8 cellular contexts compared by ENCODE assay signal in the genomic region with DNA sequence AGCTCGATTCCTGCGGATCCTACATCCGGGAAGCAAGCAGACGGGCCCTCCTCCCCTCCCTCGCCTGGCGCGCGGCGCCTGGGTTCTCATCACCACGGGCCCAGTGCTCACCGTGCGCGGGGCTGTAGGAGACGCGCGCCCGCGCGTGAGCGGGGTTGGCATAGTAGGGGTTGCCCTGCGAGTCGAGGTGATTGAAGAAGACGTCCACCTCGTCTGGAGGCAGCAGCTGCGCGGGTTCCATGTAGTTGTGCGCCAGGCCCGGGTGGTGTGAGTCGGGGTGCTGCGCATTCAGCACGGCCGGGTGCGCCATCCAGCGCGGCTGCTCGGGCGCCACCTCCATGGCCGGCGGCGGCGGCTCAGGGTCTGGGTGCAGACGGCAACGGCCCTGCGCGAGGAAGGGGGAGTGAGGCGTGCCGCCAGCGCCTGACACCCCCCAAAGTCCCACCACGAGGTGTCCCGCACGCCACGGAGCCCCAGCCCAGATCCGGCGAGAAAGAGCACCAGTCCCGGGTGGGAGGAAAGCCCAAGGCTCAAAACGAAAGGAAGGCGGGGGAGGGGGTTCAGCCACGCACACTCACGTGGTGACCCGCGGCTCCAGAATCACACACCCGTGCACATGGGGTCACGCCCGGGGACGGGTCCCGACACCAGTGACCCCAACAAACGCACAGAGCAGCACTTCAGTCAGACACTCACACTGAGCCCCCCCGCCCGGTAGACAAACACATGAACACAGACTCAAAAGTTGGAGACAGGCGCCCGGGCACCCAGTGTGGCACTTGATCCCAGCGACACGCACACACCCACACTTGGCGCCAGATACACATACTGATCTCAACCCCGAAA. TPM values are rescaled to one million over a fixed set of nuclear protein-coding genes. Genes with fewer than 3 reads are reported as not detected.
DNase-seq lines count a peak whose midpoint lies in the region; ATAC-seq and TF ChIP-seq lines count a peak whose summit lies in the region.

No MANE protein-coding gene starts in this region.

- in situ Hi-C loops in GM23248 (cut with MboI), result no loop called here

- H3K4me2 ChIP-seq in GM23248 (ENCODE audit: unreplicated experiment), result peak overlapping the region; percentile 85

- H3K9me3 ChIP-seq in GM23248 (ENCODE audit: low read depth) (no peaks in the 10 kb centered on the region), left ventricle myocardium inferior (replicated peaks) (no peaks in the 10 kb centered on the region), sigmoid colon (no peaks in the 10 kb centered on the region)

- H4K20me1 ChIP-seq in GM23248 (ENCODE audit: insufficient read depth), result no peaks in the 10 kb centered on the region

- H3F3A ChIP-seq in GM23248 (ENCODE audit: insufficient read depth), result peaks cover 27% of the 10 kb centered on the region; the same call in 1 of the 2 replicates

- 1% methylated on average over 56 to 64 of the region's 75 CpGs for WGBS in GM23248 (ENCODE audit: low coverage in 1 of 2, low lambda C conversion rate in 2 of 2, missing lambda C conversion rate in 2 of 2), 2 experiments
- WGBS in sigmoid colon, 2 donors, result 1% methylated on average over 75 of the region's 75 CpGs

- TF ChIP-seq EP300 in sigmoid colon (IDR thresholded peaks at IDR 0.05), result no peak

- H3K4me3 ChIP-seq in GM23248 (peak overlapping the region; percentile 90), left ventricle myocardium inferior (peak overlapping the region; percentile 81), sigmoid colon (peak overlapping the region; percentile 37 to 58 (median 48))

- no peaks in the 10 kb centered on the region for H3K36me3 ChIP-seq in GM23248 (ENCODE audit: low read depth)
- H3K36me3 ChIP-seq in left ventricle myocardium inferior, result peaks cover 6% of the 10 kb centered on the region
- no peaks in the 10 kb centered on the region for H3K36me3 ChIP-seq in sigmoid colon

- peaks cover 83% of the 10 kb centered on the region for H3K79me2 ChIP-seq in GM23248 (ENCODE audit: insufficient read depth)

- no peaks in the 10 kb centered on the region for H3K9me2 ChIP-seq in GM23248 (ENCODE audit: insufficient read depth)

- H3K4me1 ChIP-seq in GM23248 (ENCODE audit: insufficient read depth) (peaks cover 39% of the 10 kb centered on the region), left ventricle myocardium inferior (peaks cover 98% of the 10 kb centered on the region), sigmoid colon (peaks cover 0 to 76% (median 59%) of the 10 kb centered on the region in 4 donors)

- TF ChIP-seq CTCF in left ventricle myocardium inferior (IDR thresholded peaks at IDR 0.05; ENCODE audit: borderline replicate concordance) (no peak), sigmoid colon (IDR thresholded peaks at IDR 0.05) (no peak)

- no peaks in the 10 kb centered on the region for H3K27me3 ChIP-seq in GM23248 (replicated peaks; ENCODE audit: insufficient read depth)
- peaks cover 100% of the 10 kb centered on the region for H3K27me3 ChIP-seq in left ventricle myocardium inferior (ENCODE audit: low read depth)
- H3K27me3 ChIP-seq in sigmoid colon, result peaks cover 88 to 100% (median 99%) of the 10 kb centered on the region in 3 donors

- no peak for TF ChIP-seq POLR2A in sigmoid colon (IDR thresholded peaks at IDR 0.05)

- peak overlapping the region; percentile 94 for H3K9ac ChIP-seq in GM23248

- peak; percentile 41 for DNase-seq in AG08395 (ENCODE audit: low spot score)
- DNase-seq in GM23248, result peak; percentile 83
- peak; percentile 46 to 56 for DNase-seq in activated T-cell treated with anti-CD3 and anti-CD28 coated beads, Interleukin-2, amount 50 U/mL, for 48 hours
- DNase-seq in left ventricle myocardium inferior, result no peak
- DNase-seq in sigmoid colon, result no peak
- no peak for DNase-seq in HuH-7 (ENCODE audit: low spot score)
- DNase-seq in amniotic stem cell (lab: John Stamatoyannopoulos, UW), result no peak

- H2AFZ ChIP-seq in GM23248, result peak overlapping the region; percentile 75

- ATAC-seq in GM18907 (IDR thresholded peaks at IDR 0.05; ENCODE audit: unreplicated experiment), result no peak

- H3K27ac ChIP-seq in GM23248 (peak overlapping the region; percentile 88), left ventricle myocardium inferior (replicated peaks) (peak overlapping the region; percentile 94), sigmoid colon (peak overlapping the region in 2 of 4 donors; percentile 8 to 75)

- intact Hi-C loops in left ventricle myocardium inferior (cut with micrococcal nuclease) (no loop called here), sigmoid colon (cut with DNase I) (no loop called here)

RNA-seq across cellular contexts. Expression of a gene that starts 6.1 kb away (rescaled TPM):
- 23.8 and 28.6 TPM in 2 replicates for total RNA-seq in GM23248 (2014; rRNA removed; shearing (Covaris generic))
- 33.3 and 34.0 TPM in 2 replicates for polyA plus RNA-seq in GM23248 (2016; fragmentation: Nextera tagmentation; extraction: Ambion mirVana)
- total RNA-seq in left ventricle myocardium inferior, result 11.0 TPM
- total RNA-seq in sigmoid colon, result 1 to 10 TPM; 2.1 to 6.6 (median 5.0) TPM
- polyA plus RNA-seq in sigmoid colon, result 1 to 10 TPM in 2 of 3 donors, under 1 TPM in 1; 0.46 to 5.2 (median 1.8) TPM

RNA-seq across cellular contexts. Expression of a gene that starts 20.2 kb away (rescaled TPM):
- not detected in 2 replicates for total RNA-seq in GM23248 (2014; rRNA removed; shearing (Covaris generic))
- not detected in 2 replicates for polyA plus RNA-seq in GM23248 (2016; fragmentation: Nextera tagmentation; extraction: Ambion mirVana)
- total RNA-seq in left ventricle myocardium inferior, result not detected
- not detected for total RNA-seq in sigmoid colon
- polyA plus RNA-seq in sigmoid colon, result not detected

Comparison
In these comparisons a context has a peak if more than half of its experiments do, and no peak if none do; other contexts are left out.
1. DNase-seq: peak in AG08395 (single experiment), GM23248 (single experiment) and activated T-cell treated with anti-CD3 and anti-CD28 coated beads, Interleukin-2, amount 50 U/mL, for 48 hours (2 of 2); none in left ventricle myocardium inferior (single experiment), sigmoid colon (single experiment), HuH-7 (single experiment) and amniotic stem cell (single experiment).
2. Peak in every context shown above with its lines, with median percentiles within 50 percentile points of each other: H3K4me3 ChIP-seq.